In genomic region chr17:43393944-43394482, GRCh38 we compare ENCODE assay signal across 8 cellular contexts. TPM values are rescaled to one million over a fixed set of nuclear protein-coding genes. Genes with fewer than 3 reads are reported as not detected.
DNase-seq lines count a peak whose midpoint lies in the region; ATAC-seq and TF ChIP-seq lines count a peak whose summit lies in the region.

No MANE protein-coding gene starts in this region.

- intact Hi-C loops in Right ventricle myocardium inferior (cut with DNase I) = loop anchor here (1.0 kb wide), 1 partner anchor 89 kb away; the partner anchor contains the start of gene DHX8

- TF ChIP-seq POLR2A in tibial nerve (IDR thresholded peaks at IDR 0.05) = no peak

- H3K4me3 ChIP-seq in tibial nerve = peak overlapping the region in 1 of 4 donors; percentile 18

- ATAC-seq in Right ventricle myocardium inferior (peak; percentile 58), GM21619 (IDR thresholded peaks at IDR 0.05; ENCODE audit: unreplicated experiment) (no peak)

- no peaks in the 10 kb centered on the region for H3K9me3 ChIP-seq in tibial nerve

- WGBS in tibial nerve, 2 donors = 17 to 23% methylated on average over 11 of the region's 11 CpGs

- peaks cover 0 to 29% (median 3%) of the 10 kb centered on the region in 4 donors for H3K4me1 ChIP-seq in tibial nerve

- DNase-seq in GDM1 (lab: John Stamatoyannopoulos, UW) = peak; percentile 67
- DNase-seq in NCI-H1105 treated with DMSO at 0.1 percent for 48 hours (lab: John Stamatoyannopoulos, UW) = peak; percentile 75
- peak; percentile 37 to 78 for DNase-seq in SW 1271 (lab: John Stamatoyannopoulos, UW)
- DNase-seq in activated naive CD8-positive, alpha-beta T cell treated with anti-CD3 and anti-CD28 coated beads, Interleukin-2, amount 50 U/mL, for 16 hours (ENCODE audit: low read depth, low spot score) = peak; percentile 78
- DNase-seq in Right ventricle myocardium inferior (ENCODE audit: missing footprints) = peak; percentile 85
- peak; percentile 97 for DNase-seq in pons (ENCODE audit: low spot score)
- DNase-seq in tibial nerve (ENCODE audit: low spot score in 2 of 2) = peak; percentile 94 to 99

- peak; percentile 88 to 98 (median 92) for TF ChIP-seq CTCF in tibial nerve (IDR thresholded peaks at IDR 0.05)

- no peaks in the 10 kb centered on the region for H3K27me3 ChIP-seq in tibial nerve

- H3K27ac ChIP-seq in tibial nerve = peak overlapping the region; percentile 48 to 87 (median 72)

- peak; percentile 27 to 90 for TF ChIP-seq EP300 in tibial nerve (IDR thresholded peaks at IDR 0.05)

- H3K36me3 ChIP-seq in tibial nerve = no peaks in the 10 kb centered on the region

RNA-seq across cellular contexts. Expression of gene ARL4D, which starts 4.8 kb away (rescaled TPM):
- total RNA-seq in Right ventricle myocardium inferior = 8.4 TPM
- total RNA-seq in tibial nerve = 10 to 100 TPM; 27.9 to 65.8 (median 53.0) TPM
